Comparison of ENCODE assay signal across 13 cellular contexts in genomic region chr17:42684033-42684625, GRCh38. TPM values are rescaled to one million over a fixed set of nuclear protein-coding genes. Genes with fewer than 3 reads are reported as not detected.
DNase-seq lines count a peak whose midpoint lies in the region; ATAC-seq and TF ChIP-seq lines count a peak whose summit lies in the region.
"Had no signal": no experiment of that assay in that cellular context is flagged by ENCODE, and none has a peak within 500 bp of the region (broad histone marks: within the 10 kb centered on the region; RNA-seq: fewer than 3 reads in every experiment).

No MANE protein-coding gene starts in this region.

- H3K9me2 ChIP-seq in SK-N-SH: no peaks in the 10 kb centered on the region

- in situ Hi-C loops in GM13976 (cut with MboI; ENCODE audit: low sequenced_read_pairs, unreplicated experiment): no loop called here

- ATAC-seq in SK-N-SH treated with all-trans-retinoic acid at 6 μM for 48 hours (no peak), thoracic aorta (ENCODE audit: insufficient number of reproducible peaks, low FRiP score, low read depth) (no peak), HG03378 (IDR thresholded peaks at IDR 0.05; ENCODE audit: unreplicated experiment) (no peak)

- no peaks in the 10 kb centered on the region for H4K20me1 ChIP-seq in SK-N-SH (ENCODE audit: insufficient read depth)

- H3K9ac ChIP-seq in SK-N-SH (no peak overlapping the region), muscle layer of colon (ENCODE audit: low read length) (peak overlapping the region; percentile 65)

- H3F3A ChIP-seq in SK-N-SH (replicated peaks; ENCODE audit: insufficient read depth): peaks cover 20% of the 10 kb centered on the region

- 96% methylated on average over 23 of the region's 24 CpGs for WGBS in SK-N-SH (ENCODE audit: low lambda C conversion rate)

- H3K27me3 ChIP-seq in SK-N-SH (ENCODE audit: insufficient read depth) (no peaks in the 10 kb centered on the region), muscle layer of colon (ENCODE audit: control insufficient read depth in 1 of 2, insufficient read depth in 2 of 2, low read length in 2 of 2) (no peaks in the 10 kb centered on the region), thoracic aorta (replicated peaks; ENCODE audit: insufficient read depth) (no peaks in the 10 kb centered on the region)
- H3K27me3 ChIP-seq: ascending aorta had no signal

- H3K36me3 ChIP-seq in SK-N-SH (replicated peaks in 1 of 2; ENCODE audit: control insufficient read depth in 1 of 2, insufficient read depth in 2 of 2, low read length in 1 of 2) (peaks cover 5 to 27% of the 10 kb centered on the region in 2 experiments), muscle layer of colon (ENCODE audit: insufficient read depth, low read length) (peaks cover 14% of the 10 kb centered on the region), thoracic aorta (peaks cover 4% of the 10 kb centered on the region)
- H3K36me3 ChIP-seq: esophagus squamous epithelium had no signal

- no peak for TF ChIP-seq EP300 in SK-N-SH (IDR thresholded peaks at IDR 0.05; ENCODE audit: borderline replicate concordance in 1 of 2, low read depth in 1 of 2, low read length in 1 of 2)

- H2AFZ ChIP-seq in SK-N-SH (ENCODE audit: low read depth): no peak overlapping the region

- no peaks in the 10 kb centered on the region for H3K9me3 ChIP-seq in SK-N-SH
- H3K9me3 ChIP-seq in muscle layer of colon (ENCODE audit: low read length): no peaks in the 10 kb centered on the region
- no peaks in the 10 kb centered on the region for H3K9me3 ChIP-seq in thoracic aorta
- H3K9me3 ChIP-seq: ascending aorta, esophagus squamous epithelium had no signal

- CTCF ChIA-PET in SK-N-SH (lab: Yijun Ruan, JAX): interaction anchor here (0.8 to 4.2 kb wide), 4 partner anchors 16 to 106 kb away, joined by 3 to 47 read pairs (median 5); partner anchors contain the start of gene PSMC3IP

- DNase-seq in SK-N-SH: peak; percentile 9
- no peak for DNase-seq in epithelial cell of proximal tubule (ENCODE audit: low read depth)
- DNase-seq in thoracic aorta (ENCODE audit: low spot score): no peak
- DNase-seq in GM13976 (ENCODE audit: low spot score): no peak
- DNase-seq in HT-29 (ENCODE audit: low spot score): no peak
- DNase-seq: activated CD4-positive, CD25-positive, alpha-beta regulatory T cell; esophagus squamous epithelium; Karpas-422; NCI-H2029 had no signal

- POLR2A ChIA-PET in SK-N-SH (lab: Yijun Ruan, JAX): interaction anchor here (2.6 kb wide), 1 partner anchor 106 kb away, joined by 16 read pairs; the partner anchor contains the start of gene PSMC3IP

- TF ChIP-seq CTCF in SK-N-SH (IDR thresholded peaks at IDR 0.05) (no peak), epithelial cell of proximal tubule (conservative IDR thresholded peaks at IDR 0.05; ENCODE audit: low read depth, low read length) (no peak), thoracic aorta (IDR thresholded peaks at IDR 0.05) (no peak), GM13976 (IDR thresholded peaks at IDR 0.05; ENCODE audit: borderline replicate concordance, control extremely low read depth, extremely low read depth, insufficient read depth, missing control alignments) (no peak)

- H3K4me1 ChIP-seq in SK-N-SH (ENCODE audit: control insufficient read depth in 1 of 2, insufficient read depth in 2 of 2, low read depth in 1 of 2, low read length in 1 of 2) (peaks cover 5 to 31% of the 10 kb centered on the region in 2 experiments), muscle layer of colon (ENCODE audit: insufficient read depth, low read length) (peaks cover 27% of the 10 kb centered on the region), thoracic aorta (ENCODE audit: control insufficient read depth in 1 of 2, low read depth in 2 of 2) (peaks cover 24 to 40% of the 10 kb centered on the region in 2 donors)

- TF ChIP-seq RAD21 in SK-N-SH (IDR thresholded peaks at IDR 0.05; ENCODE audit: low read length): no peak

- H3K27ac ChIP-seq in SK-N-SH (ENCODE audit: low read depth in 2 of 2, low read length in 1 of 2): no peak overlapping the region
- H3K27ac ChIP-seq in muscle layer of colon (ENCODE audit: low read depth, low read length): peak overlapping the region; percentile 95
- no peak overlapping the region for H3K27ac ChIP-seq in thoracic aorta
- H3K27ac ChIP-seq: ascending aorta had no signal

- H3K4me3 ChIP-seq in SK-N-SH (ENCODE audit: low read depth in 2 of 2, low read length in 1 of 2) (no peak overlapping the region), epithelial cell of proximal tubule (ENCODE audit: low read depth, low read length) (peak overlapping the region; percentile 58), muscle layer of colon (ENCODE audit: low read depth in 1 of 2, low read length in 2 of 2) (peak overlapping the region in 1 of 2 donors; percentile 71), thoracic aorta (peak overlapping the region; percentile 71)

- H3K4me2 ChIP-seq in SK-N-SH: no peak overlapping the region; the same call in 1 of the 2 replicates

- H3K79me2 ChIP-seq in SK-N-SH (ENCODE audit: insufficient read depth): peaks cover 5% of the 10 kb centered on the region

TF ChIP-seq in SK-N-SH treated with all-trans-retinoic acid at 6 μM for 48 hours, 23 proteins besides CTCF, POLR2A, EP300 and RAD21:
- TF ChIP-seq CSRNP3 (CRISPR knock-in tag; IDR thresholded peaks at IDR 0.05) (no peak), SNAI2 (CRISPR knock-in tag; IDR thresholded peaks at IDR 0.05) (no peak), TCF4 (CRISPR knock-in tag; IDR thresholded peaks at IDR 0.05; ENCODE audit: borderline replicate concordance) (no peak), ARNTL (CRISPR knock-in tag; IDR thresholded peaks at IDR 0.05; ENCODE audit: borderline replicate concordance, low read depth) (no peak), GLIS3 (CRISPR knock-in tag; IDR thresholded peaks at IDR 0.05) (no peak)

RNA-seq across cellular contexts. Expression of gene CNTNAP1, which starts 1.8 kb away (rescaled TPM):
- polyA plus RNA-seq in SK-N-SH (2012; rRNA removed): 74.3 and 92.7 TPM in 2 replicates
- 31.9 and 45.9 TPM in 2 replicates for polyA plus RNA-seq in SK-N-SH (2012; cell fraction: cytosol; rRNA removed)
- 213 and 214 TPM in 2 replicates for polyA plus RNA-seq in SK-N-SH (2012; cell fraction: nucleus; rRNA removed)
- 4.1 and 11.8 TPM in 2 replicates for total RNA-seq in epithelial cell of proximal tubule
- total RNA-seq in thoracic aorta: 10 to 100 TPM in 1 of 2 donors, 1 to 10 TPM in 1; 9.1 to 19.6 TPM
- 0.08 and 0.23 TPM in 2 replicates for total RNA-seq in HT-29 (2014; rRNA removed; shearing (Covaris generic))

RNA-seq across cellular contexts. Expression of gene CCR10, which starts 2.5 kb away (rescaled TPM):
- polyA plus RNA-seq in SK-N-SH (2012; rRNA removed): 2.2 and 3.1 TPM in 2 replicates
- polyA plus RNA-seq in SK-N-SH (2012; cell fraction: cytosol; rRNA removed): 1.2 and 1.7 TPM in 2 replicates
- polyA plus RNA-seq in SK-N-SH (2012; cell fraction: nucleus; rRNA removed): 11.5 and 25.8 TPM in 2 replicates
- total RNA-seq in epithelial cell of proximal tubule: 3.0 and 6.5 TPM in 2 replicates
- 1 to 10 TPM; 3.2 to 3.4 TPM for total RNA-seq in thoracic aorta
- total RNA-seq in HT-29 (2014; rRNA removed; shearing (Covaris generic)): not detected in 2 replicates

RNA-seq across cellular contexts. Expression of gene PLEKHH3, which starts 7.3 kb away (rescaled TPM):
- polyA plus RNA-seq in SK-N-SH (2012; rRNA removed): 9.8 and 12.8 TPM in 2 replicates
- polyA plus RNA-seq in SK-N-SH (2012; cell fraction: cytosol; rRNA removed): 5.9 and 8.6 TPM in 2 replicates
- polyA plus RNA-seq in SK-N-SH (2012; cell fraction: nucleus; rRNA removed): 22.9 and 29.8 TPM in 2 replicates
- total RNA-seq in epithelial cell of proximal tubule: 8.5 and 19.1 TPM in 2 replicates
- total RNA-seq in thoracic aorta: 10 to 100 TPM; 54.8 to 59.2 TPM
- 34.2 and 49.4 TPM in 2 replicates for total RNA-seq in HT-29 (2014; rRNA removed; shearing (Covaris generic))

RNA-seq across cellular contexts. Expression of gene TUBG2, which starts 25.0 kb away (rescaled TPM):
- polyA plus RNA-seq in SK-N-SH (2012; rRNA removed): 27.6 and 33.9 TPM in 2 replicates
- polyA plus RNA-seq in SK-N-SH (2012; cell fraction: cytosol; rRNA removed): 14.4 and 21.3 TPM in 2 replicates
- 210 and 236 TPM in 2 replicates for polyA plus RNA-seq in SK-N-SH (2012; cell fraction: nucleus; rRNA removed)
- total RNA-seq in epithelial cell of proximal tubule: 8.2 and 14.2 TPM in 2 replicates
- 10 to 100 TPM; 47.2 to 49.0 TPM for total RNA-seq in thoracic aorta
- total RNA-seq in HT-29 (2014; rRNA removed; shearing (Covaris generic)): 7.4 and 8.7 TPM in 2 replicates

Comparison
In these comparisons a context has a peak if more than half of its experiments do, and no peak if none do; other contexts are left out.
1. H3K4me3 ChIP-seq: peak in epithelial cell of proximal tubule (single experiment) and thoracic aorta (single experiment); none in SK-N-SH (0 of 2).